In genomic region chr19:18385675-18386542, GRCh38 we compare ENCODE assay signal across 9 cellular contexts. TPM values are rescaled to one million over a fixed set of nuclear protein-coding genes. Genes with fewer than 3 reads are reported as not detected.
DNase-seq lines count a peak whose midpoint lies in the region; ATAC-seq and TF ChIP-seq lines count a peak whose summit lies in the region.
"Had no signal": no experiment of that assay in that cellular context is flagged by ENCODE, and none has a peak within 500 bp of the region (broad histone marks: within the 10 kb centered on the region; RNA-seq: fewer than 3 reads in every experiment).

A gene with protein sequence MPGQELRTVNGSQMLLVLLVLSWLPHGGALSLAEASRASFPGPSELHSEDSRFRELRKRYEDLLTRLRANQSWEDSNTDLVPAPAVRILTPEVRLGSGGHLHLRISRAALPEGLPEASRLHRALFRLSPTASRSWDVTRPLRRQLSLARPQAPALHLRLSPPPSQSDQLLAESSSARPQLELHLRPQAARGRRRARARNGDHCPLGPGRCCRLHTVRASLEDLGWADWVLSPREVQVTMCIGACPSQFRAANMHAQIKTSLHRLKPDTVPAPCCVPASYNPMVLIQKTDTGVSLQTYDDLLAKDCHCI (plus strand): TSS chr19:18386158. CDS start chr19:18386190, 32 bp downstream.

- no peak within 1 kb of the TSS for H3K4me3 Mint-ChIP-seq in T-helper 17 cell

- peaks cover 9% of the 10 kb centered on the region for H3K4me1 Mint-ChIP-seq in T-helper 17 cell

- ATAC-seq in HG02610 (IDR thresholded peaks at IDR 0.05; ENCODE audit: unreplicated experiment), result no peak
- no peak for ATAC-seq in T-helper 17 cell
- ATAC-seq: T-cell had no signal

- H3K9me3 ChIP-seq in BLaER1 treated with 17β-estradiol and CSF1 and Interleukin-3, amounts not matched to agents 10 nM and 100 nM (replicated peaks in 1 of 11), result no peaks in the 10 kb centered on the region
- H3K9me3 ChIP-seq in T-helper 17 cell (ENCODE audit: control insufficient read depth, low read length, poor library complexity, severe bottlenecking), result no peaks in the 10 kb centered on the region

- H3K4me2 ChIP-seq in BLaER1 treated with 17β-estradiol and CSF1 and Interleukin-3, amounts not matched to agents 10 nM and 100 nM, result peak within 1 kb of the TSS; percentile 83 to 99 (median 89)

- peak; percentile 95 for DNase-seq in H7
- peak; percentile 26 for DNase-seq in T-helper 9 cell
- DNase-seq in epithelial cell of proximal tubule (ENCODE audit: low read depth), result peak; percentile 69
- peak; percentile 91 for DNase-seq in myocyte (ENCODE audit: low read depth)
- DNase-seq in T-helper 17 cell, result no peak
- DNase-seq in C1 segment of cervical spinal cord (lab: John Stamatoyannopoulos, UW), result no peak

- peaks cover 51% of the 10 kb centered on the region for H3K27me3 Mint-ChIP-seq in T-helper 17 cell

- no peaks in the 10 kb centered on the region for H3K36me3 Mint-ChIP-seq in T-helper 17 cell (ENCODE audit: low read depth)
- H3K36me3 Mint-ChIP-seq: T-cell had no signal

- TF ChIP-seq CTCF in epithelial cell of proximal tubule (conservative IDR thresholded peaks at IDR 0.05; ENCODE audit: low read depth, low read length), result peak; percentile 91

- peak within 1 kb of the TSS in 3 of 10 experiments; percentile 38 to 54 (median 41); a peak in 4 of 20 replicates for H3K4me3 ChIP-seq in BLaER1 treated with 17β-estradiol and CSF1 and Interleukin-3, amounts not matched to agents 10 nM and 100 nM
- H3K4me3 ChIP-seq in H7 (ENCODE audit: insufficient read depth, low read depth, low read length) (peak within 1 kb of the TSS; percentile 32; the same call in 1 of the 2 replicates), epithelial cell of proximal tubule (ENCODE audit: low read depth, low read length) (peak within 1 kb of the TSS; percentile 85)

- peak within 1 kb of the TSS in 3 of 11 experiments; percentile 18 to 30 (median 30); a peak in 4 of 22 replicates for H3K9ac ChIP-seq in BLaER1 treated with 17β-estradiol and CSF1 and Interleukin-3, amounts not matched to agents 10 nM and 100 nM

- no peak within 1 kb of the TSS for H3K27ac Mint-ChIP-seq in T-helper 17 cell
- H3K27ac Mint-ChIP-seq: T-cell had no signal

- H4K20me1 ChIP-seq in BLaER1 treated with 17β-estradiol and CSF1 and Interleukin-3, amounts not matched to agents 10 nM and 100 nM, result peaks cover 0 to 39% (median 0%) of the 10 kb centered on the region in 11 experiments; a peak in 3 of 22 replicates

- peak within 1 kb of the TSS in 1 of 11 experiments; percentile 10; a peak in 3 of 22 replicates for H3K27ac ChIP-seq in BLaER1 treated with 17β-estradiol and CSF1 and Interleukin-3, amounts not matched to agents 10 nM and 100 nM

- peaks cover 0 to 42% (median 32%) of the 10 kb centered on the region in 11 experiments; a peak in 16 of 22 replicates for H3K27me3 ChIP-seq in BLaER1 treated with 17β-estradiol and CSF1 and Interleukin-3, amounts not matched to agents 10 nM and 100 nM
- H3K27me3 ChIP-seq in H7 (ENCODE audit: control insufficient read depth, insufficient read depth, low read length), result peaks cover 6% of the 10 kb centered on the region; the same call in 1 of the 2 replicates

- peaks cover 36 to 99% (median 60%) of the 10 kb centered on the region in 10 experiments for H3K4me1 ChIP-seq in BLaER1 treated with 17β-estradiol and CSF1 and Interleukin-3, amounts not matched to agents 10 nM and 100 nM

- H3K36me3 ChIP-seq in BLaER1 treated with 17β-estradiol and CSF1 and Interleukin-3, amounts not matched to agents 10 nM and 100 nM, result peaks cover 0 to 31% (median 0%) of the 10 kb centered on the region in 11 experiments; a peak in 6 of 22 replicates
- no peaks in the 10 kb centered on the region for H3K36me3 ChIP-seq in H7 (replicated peaks; ENCODE audit: control insufficient read depth, insufficient read depth, low read length)

RNA-seq across cellular contexts. Expression of the gene that starts here (rescaled TPM):
- total RNA-seq in H7 (2014; rRNA removed; shearing (Covaris generic)), result 0.30 and 1.4 TPM in 2 replicates
- total RNA-seq in epithelial cell of proximal tubule (76.3 and 262 TPM in 2 replicates), myocyte (104 and 116 TPM in 2 replicates), T-helper 17 cell (under 1 TPM; 0.29 to 0.85 TPM)
- polyA plus RNA-seq in myocyte (2012), result 143 TPM

Comparison
In these comparisons a context has a peak if more than half of its experiments do, and no peak if none do; other contexts are left out.
1. RNA of the gene that starts here (total RNA-seq): 76.3 to 262 TPM in epithelial cell of proximal tubule and 104 to 116 TPM in myocyte; 0.30 to 1.4 TPM in H7 and 0.29 to 0.85 TPM in T-helper 17 cell; every median in the first group is over 10 times any median in the second.
2. DNase-seq: peak in H7 (single experiment), T-helper 9 cell (single experiment), epithelial cell of proximal tubule (single experiment) and myocyte (single experiment); none in T-helper 17 cell (0 of 3) and C1 segment of cervical spinal cord (0 of 14).